In the genomic region with DNA sequence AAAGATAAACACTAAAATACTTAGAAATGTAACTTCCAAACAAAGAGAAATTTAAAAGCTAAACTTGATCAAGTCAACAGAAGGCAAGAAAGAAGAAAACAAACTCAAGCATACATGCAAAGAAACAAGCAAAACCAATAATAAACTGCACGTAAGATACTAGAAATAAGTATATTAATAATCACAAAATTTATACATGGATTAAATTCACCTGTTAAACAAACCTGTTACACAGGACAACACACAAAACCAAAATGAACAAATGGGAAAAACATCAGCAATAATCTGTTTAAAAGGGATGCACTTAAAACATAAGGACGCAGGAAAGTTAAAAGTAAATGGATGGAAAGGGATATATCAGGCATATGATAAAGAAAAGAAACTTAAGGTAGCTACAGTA, we compare ENCODE assay signal across 9 cellular contexts.
"Had no signal": no experiment of that assay in that cellular context is flagged by ENCODE, and none has a peak within 500 bp of the region (broad histone marks: within the 10 kb centered on the region; RNA-seq: fewer than 3 reads in every experiment).

No MANE protein-coding gene starts in this region.

- ATAC-seq: GM23338, HepG2 had no signal

- FAIRE-seq: H1, H54, HepG2 had no signal

- DNase-seq: H9, HCEC 1CT, HFFc6, Karpas-422, KBM-7 had no signal
